Comparison of ENCODE assay signal across 22 cellular contexts in the genomic region with DNA sequence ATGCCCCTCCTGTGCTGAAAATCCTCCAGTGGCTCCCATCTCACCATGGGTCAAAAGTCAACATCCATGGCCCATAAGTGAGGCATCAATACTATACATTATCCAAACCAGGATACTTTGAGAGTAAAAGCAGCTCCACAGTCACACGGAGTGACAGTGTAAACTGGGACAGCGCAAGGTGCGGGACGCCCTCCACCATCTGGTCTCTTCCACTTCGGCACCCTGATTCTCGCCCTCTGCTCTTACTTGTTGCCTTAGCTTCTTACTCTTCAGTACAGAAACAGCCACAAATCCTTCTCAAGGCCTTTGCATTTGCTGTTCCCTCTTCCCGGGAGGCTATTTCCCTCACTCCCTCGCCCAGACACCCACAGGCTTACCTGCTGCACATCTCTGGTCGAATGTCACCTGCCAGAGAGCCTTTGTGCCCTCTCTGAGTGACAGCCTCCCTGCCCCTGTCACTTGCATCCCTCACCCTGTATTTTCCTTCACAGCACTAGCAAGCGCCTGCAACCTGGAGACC. TPM values are rescaled to one million over a fixed set of nuclear protein-coding genes. Genes with fewer than 3 reads are reported as not detected.
A peak's percentile ranks its signal among the peaks of the same experiment; 100 is the strongest.
DNase-seq lines count a peak whose midpoint lies in the region; ATAC-seq, FAIRE-seq and TF ChIP-seq lines count a peak whose summit lies in the region.
"Had no signal": no experiment of that assay in that cellular context is flagged by ENCODE, and none has a peak within 500 bp of the region (broad histone marks: within the 10 kb centered on the region; RNA-seq: fewer than 3 reads in every experiment).

No MANE protein-coding gene starts in this region.

- ATAC-seq in T-helper 17 cell (no peak), HG02870 (IDR thresholded peaks at IDR 0.05; ENCODE audit: unreplicated experiment) (no peak), left lung (no peak)

- no peak for DNase-seq in T-helper 17 cell
- peak; percentile 53 for DNase-seq in cerebellar cortex (ENCODE audit: low spot score)
- DNase-seq in mesenteric fat pad (ENCODE audit: low spot score) = peak; percentile 59
- DNase-seq in GM12891 (ENCODE audit: insufficient read length, low spot score) = no peak
- DNase-seq in activated CD4-positive, alpha-beta T cell treated with anti-CD3 and anti-CD28 coated beads, Interleukin-2, amount 50 U/mL, for 1 hour = no peak
- no peak for DNase-seq in left lung
- DNase-seq: ACHN; BE2C; C1 segment of cervical spinal cord; CD4-positive, CD25-positive, alpha-beta regulatory T cell; CD8-positive, alpha-beta memory T cell; COR-L47; DMS 273 treated with DMSO at 0.1 percent for 48 hours; DMS53; DND-41; EL; GOT3; H9 had no signal

- peaks cover 2% of the 10 kb centered on the region for H3K36me3 Mint-ChIP-seq in T-helper 17 cell (ENCODE audit: low read depth)
- H3K36me3 Mint-ChIP-seq: CD4-positive, CD25-positive, alpha-beta regulatory T cell; CD8-positive, alpha-beta memory T cell had no signal

- no peak for TF ChIP-seq POLR2A in GM12891 (IDR thresholded peaks at IDR 0.05; ENCODE audit: low read depth, low read length)

- TF ChIP-seq CTCF in left lung (IDR thresholded peaks at IDR 0.05) = no peak

- intact Hi-C loops in left lung (cut with DNase I) = no loop called here

- no peaks in the 10 kb centered on the region for H3K4me1 ChIP-seq in left lung
- H3K4me1 ChIP-seq: BE2C had no signal

- no peak overlapping the region for H3K27ac Mint-ChIP-seq in T-helper 17 cell
- H3K27ac Mint-ChIP-seq: CD4-positive, CD25-positive, alpha-beta regulatory T cell; CD8-positive, alpha-beta memory T cell had no signal

- H3K4me3 Mint-ChIP-seq in T-helper 17 cell = peak overlapping the region; percentile 41
- H3K4me3 Mint-ChIP-seq: CD4-positive, CD25-positive, alpha-beta regulatory T cell; CD8-positive, alpha-beta memory T cell; H9 had no signal

- no peaks in the 10 kb centered on the region for H3K36me3 ChIP-seq in left lung
- H3K36me3 ChIP-seq: BE2C had no signal

- FAIRE-seq in GM12891 (lab: Jason Lieb, UNC) = no peak
- FAIRE-seq: A204.1, G401.6 had no signal

- no peaks in the 10 kb centered on the region for H3K4me1 Mint-ChIP-seq in T-helper 17 cell
- H3K4me1 Mint-ChIP-seq: CD4-positive, CD25-positive, alpha-beta regulatory T cell; CD8-positive, alpha-beta memory T cell had no signal

- H3K27me3 Mint-ChIP-seq in T-helper 17 cell = peaks cover 58% of the 10 kb centered on the region

- H3K4me3 ChIP-seq in left lung = no peak overlapping the region

- peaks cover 13 to 80% of the 10 kb centered on the region in 2 donors for H3K27me3 ChIP-seq in left lung
- H3K27me3 ChIP-seq: BE2C had no signal

- no peaks in the 10 kb centered on the region for H3K9me3 ChIP-seq in T-helper 17 cell (ENCODE audit: control insufficient read depth, low read length, poor library complexity, severe bottlenecking)
- no peaks in the 10 kb centered on the region for H3K9me3 ChIP-seq in left lung
- H3K9me3 ChIP-seq: BE2C had no signal

- no peak overlapping the region for H3K27ac ChIP-seq in left lung

TF ChIP-seq in GM12891, 5 proteins besides CTCF, POLR2A, EP300 and RAD21:
- TF ChIP-seq POU2F2 (IDR thresholded peaks at IDR 0.05; ENCODE audit: low read depth, low read length) = no peak
- no peak for TF ChIP-seq SPI1 (IDR thresholded peaks at IDR 0.05; ENCODE audit: low read depth, low read length)
- no peak for TF ChIP-seq PAX5 (IDR thresholded peaks at IDR 0.05; ENCODE audit: insufficient read depth, low read length, severe bottlenecking)
- no peak for TF ChIP-seq POLR2AphosphoS5 (IDR thresholded peaks at IDR 0.05; ENCODE audit: low read depth, low read length)
- TF ChIP-seq TAF1 (IDR thresholded peaks at IDR 0.05; ENCODE audit: low read depth, low read length) = no peak

RNA-seq across cellular contexts. Expression of gene PDYN, which starts 19.9 kb away (rescaled TPM):
- total RNA-seq in T-helper 17 cell (not detected), mesenteric fat pad (not detected), left lung (not detected)
- polyA plus RNA-seq in GM12891 (2012; ENCODE audit: low read depth, missing spikeins) = not detected
- total RNA-seq: CD4-positive, CD25-positive, alpha-beta regulatory T cell; CD8-positive, alpha-beta memory T cell; HT-29 had no signal
- polyA plus RNA-seq: CD4-positive, CD25-positive, alpha-beta regulatory T cell; CD8-positive, alpha-beta memory T cell had no signal

Comparison
In these comparisons a context has a peak if more than half of its experiments do, and no peak if none do; other contexts are left out.
1. DNase-seq: peak in cerebellar cortex (single experiment) and mesenteric fat pad (single experiment); none in T-helper 17 cell (0 of 3), GM12891 (single experiment), activated CD4-positive, alpha-beta T cell treated with anti-CD3 and anti-CD28 coated beads, Interleukin-2, amount 50 U/mL, for 1 hour (single experiment) and left lung (0 of 2).